ENCODE assay signal across 20 cellular contexts in genomic region chr16:30348113-30348512, GRCh38. TPM values are rescaled to one million over a fixed set of nuclear protein-coding genes. Genes with fewer than 3 reads are reported as not detected.
"Had no signal": no experiment of that assay in that cellular context is flagged by ENCODE, and none has a peak within 500 bp of the region (broad histone marks: within the 10 kb centered on the region; RNA-seq: fewer than 3 reads in every experiment).

No MANE protein-coding gene starts in this region.

- H3K4me3 ChIP-seq: cardiac muscle cell, K562, PC-9 had no signal

- H3K4me2 ChIP-seq: PC-9 had no signal

- H3K27ac ChIP-seq: brain microvascular endothelial cell, PC-9, WERI-Rb-1 had no signal

- H2AFZ ChIP-seq: PC-9 had no signal

- DNase-seq: activated CD4-positive, alpha-beta T cell treated with anti-CD3 and anti-CD28 coated beads for 48 hours; activated CD4-positive, alpha-beta T cell treated with anti-CD3 and anti-CD28 coated beads, Interleukin-2, amount 50 U/mL, for 48 hours; activated naive CD4-positive, alpha-beta T cell treated with Interleukin-2 at 50 U/mL for 16 hours; activated naive CD8-positive, alpha-beta T cell treated with anti-CD3 and anti-CD28 coated beads, Interleukin-2, amount 50 U/mL, for 24 hours; amygdala; brain microvascular endothelial cell; Kasumi-1; NCI-H1105 treated with DMSO at 0.1 percent for 48 hours; NCI-H1436 treated with DMSO at 0.1 percent for 48 hours; NCI-H187; NCI-H2081; NCI-H510A treated with DMSO at 0.1 percent for 48 hours; PC-9; SIG-M5; T-cell; T-helper 2 cell; WERI-Rb-1 had no signal

- H3K4me3 Mint-ChIP-seq: activated naive CD8-positive, alpha-beta T cell treated with anti-CD3 and anti-CD28 coated beads, Interleukin-2, amount 50 U/mL, for 24 hours; T-cell had no signal

- H3K27me3 Mint-ChIP-seq: activated naive CD8-positive, alpha-beta T cell treated with anti-CD3 and anti-CD28 coated beads, Interleukin-2, amount 50 U/mL, for 24 hours; T-cell had no signal

- H3K27ac Mint-ChIP-seq: activated naive CD8-positive, alpha-beta T cell treated with anti-CD3 and anti-CD28 coated beads, Interleukin-2, amount 50 U/mL, for 24 hours had no signal

- H3K9me3 Mint-ChIP-seq: activated naive CD4-positive, alpha-beta T cell treated with anti-CD3 and anti-CD28 coated beads, Interleukin-2, amount 50 U/mL, for 72 hours; activated naive CD8-positive, alpha-beta T cell treated with anti-CD3 and anti-CD28 coated beads, Interleukin-2, amount 50 U/mL, for 24 hours; T-cell had no signal

RNA-seq across cellular contexts. Expression of gene MYL11, which starts 26.5 kb away (rescaled TPM):
- total RNA-seq: cardiac muscle cell had no signal
